1 cellular context compared by ENCODE assay signal in the genomic region with DNA sequence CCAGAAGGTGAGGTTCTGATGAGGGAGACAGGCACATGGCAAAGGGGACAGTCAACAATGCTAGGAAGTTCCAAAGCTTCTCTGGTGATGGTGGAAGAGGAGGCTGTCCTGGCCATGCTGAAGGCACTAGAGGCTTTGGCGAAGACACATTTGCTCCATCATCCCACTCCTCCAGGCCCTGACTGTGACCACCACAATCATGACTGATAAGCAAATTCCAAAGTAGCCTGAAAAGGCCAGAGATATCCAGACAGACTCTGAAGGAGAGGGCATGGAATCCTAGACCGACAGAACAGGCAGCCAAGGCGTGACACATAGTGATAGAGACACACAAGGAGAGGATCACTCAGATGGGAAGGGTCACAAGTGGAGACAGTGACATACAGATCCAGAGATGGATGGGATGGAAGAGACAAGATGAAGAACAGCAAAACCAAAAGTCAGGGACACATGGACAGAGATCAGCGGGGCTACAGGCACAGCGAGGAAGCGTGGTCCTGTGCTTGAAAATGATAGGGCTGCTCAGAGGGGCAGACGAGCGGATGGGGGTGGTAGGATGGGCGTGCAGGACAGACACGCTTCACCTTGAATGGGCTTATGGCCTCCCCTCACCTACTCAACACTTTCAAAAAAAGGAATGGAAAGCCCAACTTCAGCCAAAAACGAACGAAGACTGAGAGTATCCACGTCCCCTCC.
TF ChIP-seq lines count a peak whose summit lies in the region.

No MANE protein-coding gene starts in this region.

TF ChIP-seq in GM12878, 131 proteins besides CTCF, POLR2A, EP300 and RAD21:
- TF ChIP-seq NR2C1 (IDR thresholded peaks at IDR 0.05), result no peak
- TF ChIP-seq POLR2AphosphoS2 (IDR thresholded peaks at IDR 0.05; ENCODE audit: low read depth, low read length), result no peak
- no peak for TF ChIP-seq ZNF24 (IDR thresholded peaks at IDR 0.05)
- no peak for TF ChIP-seq EZH2 (IDR thresholded peaks at IDR 0.05; ENCODE audit: borderline replicate concordance, control insufficient read depth, low read depth, low read length)
- TF ChIP-seq HDGF (IDR thresholded peaks at IDR 0.05), result no peak
- no peak for TF ChIP-seq TCF7 (IDR thresholded peaks at IDR 0.05; ENCODE audit: borderline replicate concordance)
- no peak for TF ChIP-seq YY1 (IDR thresholded peaks at IDR 0.05; ENCODE audit: low read depth, low read length)
- TF ChIP-seq CHD2 (IDR thresholded peaks at IDR 0.05; ENCODE audit: borderline replicate concordance, low read depth, low read length), result no peak
- no peak for TF ChIP-seq KDM1A (IDR thresholded peaks at IDR 0.05; ENCODE audit: borderline replicate concordance)
- no peak for TF ChIP-seq ZBTB33 (IDR thresholded peaks at IDR 0.05)
- no peak for TF ChIP-seq BACH1 (IDR thresholded peaks at IDR 0.05; ENCODE audit: borderline replicate concordance)
- no peak for TF ChIP-seq CEBPZ (IDR thresholded peaks at IDR 0.05; ENCODE audit: low read depth, low read length)
- no peak for TF ChIP-seq BMI1 (IDR thresholded peaks at IDR 0.05; ENCODE audit: borderline replicate concordance)
- TF ChIP-seq NR2C2 (IDR thresholded peaks at IDR 0.05; ENCODE audit: borderline replicate concordance, control insufficient read depth, insufficient read length, low read depth), result no peak
